7 cellular contexts compared by ENCODE assay signal in genomic region chr18:45687617-45688016, GRCh38. TPM values are rescaled to one million over a fixed set of nuclear protein-coding genes. Genes with fewer than 3 reads are reported as not detected.
A peak's percentile ranks its signal among the peaks of the same experiment; 100 is the strongest.
DNase-seq lines count a peak whose midpoint lies in the region; ATAC-seq and TF ChIP-seq lines count a peak whose summit lies in the region.

No MANE protein-coding gene starts in this region.

- ATAC-seq in GM18517 (IDR thresholded peaks at IDR 0.05; ENCODE audit: unreplicated experiment), result peak; percentile 43
- peak; percentile 42 for ATAC-seq in GM21576 (IDR thresholded peaks at IDR 0.05; ENCODE audit: unreplicated experiment)

- H3K27ac Mint-ChIP-seq in glutamatergic neuron (ENCODE audit: unreplicated experiment), result peak overlapping the region; percentile 53

- H3K36me3 ChIP-seq in KOPT-K1 (ENCODE audit: insufficient read depth, low read length), result no peaks in the 10 kb centered on the region

- peaks cover 47% of the 10 kb centered on the region for H3K4me1 Mint-ChIP-seq in glutamatergic neuron (ENCODE audit: low read depth, unreplicated experiment)

- DNase-seq in glutamatergic neuron (no peak), SW480 (ENCODE audit: low spot score) (no peak), NCI-H2081 (lab: John Stamatoyannopoulos, UW) (no peak)
- no peak for DNase-seq in stimulated activated CD4-positive, alpha-beta T cell treated with anti-CD3 and anti-CD28 coated beads, Interleukin-12 subunit alpha, Interleukin-12 subunit beta, amount 100 ng/mL, for 4 hours

- H3K27me3 Mint-ChIP-seq in glutamatergic neuron (ENCODE audit: unreplicated experiment), result peaks cover 18% of the 10 kb centered on the region

- no peak for TF ChIP-seq CTCF in glutamatergic neuron (IDR thresholded peaks at IDR 0.05; ENCODE audit: partially characterized antibody, unreplicated experiment)

- no peaks in the 10 kb centered on the region for H3K36me3 Mint-ChIP-seq in glutamatergic neuron (ENCODE audit: unreplicated experiment)

- peak overlapping the region; percentile 97 for H3K27ac ChIP-seq in KOPT-K1 (ENCODE audit: low read depth, low read length, poor library complexity, severe bottlenecking)

- H3K9me3 ChIP-seq in KOPT-K1 (ENCODE audit: insufficient read depth, low read length, poor library complexity, severe bottlenecking), result peaks cover 2% of the 10 kb centered on the region

- H3K4me3 Mint-ChIP-seq in glutamatergic neuron (ENCODE audit: unreplicated experiment), result peak overlapping the region; percentile 57

- peaks cover 4% of the 10 kb centered on the region for H3K9me3 Mint-ChIP-seq in glutamatergic neuron (ENCODE audit: unreplicated experiment)

RNA-seq across cellular contexts. Expression of gene SLC14A1, which starts 36.4 kb away (rescaled TPM):
- not detected for total RNA-seq in glutamatergic neuron (ENCODE audit: unreplicated experiment)
